ENCODE assay signal across 3 cellular contexts in genomic region chr20:8924539-8924938, GRCh38.
TF ChIP-seq lines count a peak whose summit lies in the region.

No MANE protein-coding gene starts in this region.

TF ChIP-seq in HepG2, 621 proteins besides CTCF, POLR2A, EP300 and RAD21 (continued from another document):
- no peak for TF ChIP-seq ZNF138 (CRISPR knock-in tag; IDR thresholded peaks at IDR 0.05; ENCODE audit: low read depth)

TF ChIP-seq in HEK293, 187 proteins besides CTCF, POLR2A, EP300 and RAD21 (continued from another document):
- no peak for TF ChIP-seq ZNF266 (tag by site-specific recombination; IDR thresholded peaks at IDR 0.05; ENCODE audit: low read depth)

TF ChIP-seq in K562, 482 proteins besides CTCF, POLR2A, EP300 and RAD21 (continued from another document):
- no peak for TF ChIP-seq EP400 (IDR thresholded peaks at IDR 0.05)
